27 cellular contexts compared by ENCODE assay signal in the genomic region with DNA sequence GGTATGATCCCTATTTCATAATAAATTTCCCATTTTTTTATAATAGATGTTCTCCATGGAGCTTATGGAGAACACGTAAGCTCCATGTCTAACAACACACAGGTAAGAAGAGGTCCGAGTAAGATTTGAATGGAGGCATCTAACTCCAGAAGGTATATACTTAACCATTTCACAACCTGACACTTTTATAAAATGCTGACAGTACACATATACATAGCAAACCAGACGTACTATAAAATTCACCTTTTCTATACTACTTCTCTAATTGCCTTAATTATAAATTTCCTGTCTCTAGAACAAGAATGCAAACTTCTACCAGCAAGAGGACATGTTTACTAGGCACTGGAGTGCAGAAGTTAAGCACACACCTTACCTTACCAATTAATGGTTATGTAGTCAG.
"Had no signal": no experiment of that assay in that cellular context is flagged by ENCODE, and none has a peak within 500 bp of the region (broad histone marks: within the 10 kb centered on the region; RNA-seq: fewer than 3 reads in every experiment).

No MANE protein-coding gene starts in this region.

- H3K4me3 ChIP-seq: ovary, psoas muscle, stomach, thoracic aorta, thyroid gland, tibial nerve, upper lobe of left lung, vagina had no signal

- H3K36me3 ChIP-seq: neutrophil, ovary, stomach, thoracic aorta, thyroid gland, tibial nerve, upper lobe of left lung, vagina had no signal

- H3K4me1 ChIP-seq: parathyroid adenoma, psoas muscle, stomach, tibial nerve, upper lobe of left lung, vagina had no signal

- H2AFZ ChIP-seq: parathyroid adenoma had no signal

- FAIRE-seq: small intestine, urothelium cell line had no signal

- DNase-seq: naive thymus-derived CD8-positive, alpha-beta T cell; nephron progenitor cell; nucleus accumbens; ovary; posterior cingulate gyrus; psoas muscle; right cardiac atrium; small intestine; stimulated activated CD4-positive, alpha-beta T cell treated with anti-CD3 and anti-CD28 coated beads, Interleukin-15, amount 100 ng/mL, for 24 hours; stimulated activated CD4-positive, alpha-beta T cell treated with anti-CD3 and anti-CD28 coated beads, Interleukin-2, amount 100 ng/mL, for 24 hours; stimulated activated CD4-positive, alpha-beta T cell treated with anti-CD3 and anti-CD28 coated beads, Interleukin-2, amount 100 ng/mL, for 48 hours; stimulated activated CD4-positive, alpha-beta T cell treated with anti-CD3 and anti-CD28 coated beads, Interleukin-4, amount 100 ng/mL, for 24 hours; stimulated activated naive B cell treated with anti-CD40 and anti-IgM and Interleukin-4, amounts not matched to agents 10 μg/mL and 1 μg/mL and 100 μg/mL, for 72 hours; stimulated activated naive CD4-positive, alpha-beta T cell treated with Interleukin-2 at 50 U/mL for 16 hours; stomach; thyroid gland; trophoblast cell; upper lobe of left lung had no signal

- H3K27ac ChIP-seq: neutrophil, ovary, parathyroid adenoma, psoas muscle, stomach, thoracic aorta, thyroid gland, tibial nerve, upper lobe of left lung, vagina had no signal

- ATAC-seq: naive thymus-derived CD8-positive, alpha-beta T cell; natural killer cell treated with Interleukin-12 subunit alpha and Interleukin-12 subunit beta and Interleukin-15 and Interleukin-18, amount 100 ng/mL, for 72 hours; psoas muscle; sciatic nerve; stimulated activated effector memory CD8-positive, alpha-beta T cell treated with anti-CD3 and anti-CD28 coated beads, Interleukin-12 subunit alpha, Interleukin-12 subunit beta, amount 100 ng/mL, for 72 hours; stimulated activated naive B cell treated with anti-CD40 and anti-IgM and Interleukin-4, amounts not matched to agents 10 μg/mL and 1 μg/mL and 100 μg/mL, for 72 hours had no signal

- H3K9me3 ChIP-seq: neutrophil, ovary, psoas muscle, stomach, thoracic aorta, thyroid gland, tibial nerve, upper lobe of left lung, vagina had no signal

- H3K9ac ChIP-seq: parathyroid adenoma had no signal

- H3K79me2 ChIP-seq: parathyroid adenoma had no signal

- H3K27me3 ChIP-seq: neutrophil, ovary, stomach, thyroid gland, tibial nerve, upper lobe of left lung, vagina had no signal
